ENCODE assay signal across 19 cellular contexts in the genomic region with DNA sequence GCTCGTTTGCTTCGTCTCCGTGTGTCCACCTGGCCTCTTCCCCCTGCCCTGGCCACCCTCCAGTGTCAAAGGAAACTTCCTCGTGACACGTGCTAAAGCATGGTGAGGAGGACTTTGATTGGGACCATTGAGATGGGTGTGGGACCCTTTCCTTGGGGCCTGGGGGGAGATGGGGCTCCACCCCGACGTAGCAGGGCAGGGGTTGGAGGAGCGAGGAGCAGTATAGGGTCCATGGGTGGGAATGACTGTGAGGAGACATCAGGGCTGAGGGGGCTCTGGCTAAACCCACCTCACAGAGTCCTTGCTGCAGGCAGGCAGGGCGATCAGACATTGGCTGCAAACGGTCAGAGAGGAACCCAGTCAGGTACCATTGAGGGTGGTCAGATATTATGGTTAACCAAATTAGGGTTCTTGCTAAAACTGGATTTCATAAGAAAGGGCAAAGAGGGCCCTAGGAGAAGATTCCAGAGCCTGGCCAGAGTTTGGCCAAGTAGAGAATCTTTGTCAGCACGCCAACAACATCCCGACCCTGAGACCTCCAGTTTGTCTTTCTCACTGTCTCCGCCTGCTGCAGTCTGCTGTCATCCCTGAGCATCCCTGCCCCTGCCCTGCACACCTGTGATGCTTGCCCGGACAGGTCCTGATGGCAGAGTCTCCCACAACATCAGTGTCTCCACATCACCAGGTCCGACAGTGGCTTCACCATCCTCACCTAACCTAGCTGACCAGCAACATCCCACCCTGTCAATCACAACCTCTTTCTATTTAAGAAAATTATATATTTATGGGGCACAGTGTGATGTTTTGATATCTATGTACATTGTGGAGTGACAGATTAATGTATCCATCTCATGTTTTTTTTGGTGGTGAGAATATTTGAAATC. TPM values are rescaled to one million over a fixed set of nuclear protein-coding genes. Genes with fewer than 3 reads are reported as not detected.
DNase-seq lines count a peak whose midpoint lies in the region; ATAC-seq and TF ChIP-seq lines count a peak whose summit lies in the region.
"Had no signal": no experiment of that assay in that cellular context is flagged by ENCODE, and none has a peak within 500 bp of the region (broad histone marks: within the 10 kb centered on the region; RNA-seq: fewer than 3 reads in every experiment).

No MANE protein-coding gene starts in this region.

- TF ChIP-seq POLR2A in body of pancreas (IDR thresholded peaks at IDR 0.05) = no peak
- TF ChIP-seq POLR2A in prostate gland (IDR thresholded peaks at IDR 0.05) = no peak

- peak overlapping the region; percentile 50 for H3K27ac Mint-ChIP-seq in activated naive CD4-positive, alpha-beta T cell treated with anti-CD3 and anti-CD28 coated beads for 36 hours
- H3K27ac Mint-ChIP-seq in activated naive CD4-positive, alpha-beta T cell treated with anti-CD3 and anti-CD28 coated beads, Interleukin-2, amount 10 ng/mL, durations not matched to agents 7 days and 5 days = no peak overlapping the region
- H3K27ac Mint-ChIP-seq: GM23338, HFFc6 had no signal

- H3K36me3 ChIP-seq in body of pancreas (replicated peaks in 1 of 2; ENCODE audit: insufficient read depth in 1 of 2, low read depth in 2 of 2) (peaks cover 0 to 16% of the 10 kb centered on the region in 2 donors), neuronal stem cell (replicated peaks in 1 of 2; ENCODE audit: control insufficient read depth in 2 of 2, insufficient read depth in 2 of 2, low read length in 2 of 2) (peaks cover 24 to 60% of the 10 kb centered on the region in 2 donors), prostate gland (peaks cover 12% of the 10 kb centered on the region in 2 donors)

- H4K8ac ChIP-seq in neuronal stem cell (ENCODE audit: low read depth, low read length) = no peak overlapping the region

- no peak overlapping the region for H3K27ac ChIP-seq in body of pancreas
- no peak overlapping the region for H3K27ac ChIP-seq in neuronal stem cell (replicated peaks; ENCODE audit: low read length)
- H3K27ac ChIP-seq in prostate gland = no peak overlapping the region
- H3K27ac ChIP-seq: BLaER1, PC-9 had no signal

- peaks cover 23% of the 10 kb centered on the region for H3K4me1 Mint-ChIP-seq in activated naive CD4-positive, alpha-beta T cell treated with anti-CD3 and anti-CD28 coated beads for 36 hours (ENCODE audit: low read depth)
- H3K4me1 Mint-ChIP-seq in activated naive CD4-positive, alpha-beta T cell treated with anti-CD3 and anti-CD28 coated beads, Interleukin-2, amount 10 ng/mL, durations not matched to agents 7 days and 5 days = peaks cover 29% of the 10 kb centered on the region

- H2BK120ac ChIP-seq in neuronal stem cell (ENCODE audit: low read depth, low read length) = no peak overlapping the region

- H3K27me3 Mint-ChIP-seq in activated naive CD4-positive, alpha-beta T cell treated with anti-CD3 and anti-CD28 coated beads for 36 hours (ENCODE audit: low read depth) = no peaks in the 10 kb centered on the region
- H3K27me3 Mint-ChIP-seq in activated naive CD4-positive, alpha-beta T cell treated with anti-CD3 and anti-CD28 coated beads, Interleukin-2, amount 10 ng/mL, durations not matched to agents 7 days and 5 days = no peaks in the 10 kb centered on the region
- H3K27me3 Mint-ChIP-seq: CD8-positive, alpha-beta memory T cell had no signal

- H4K91ac ChIP-seq in neuronal stem cell (ENCODE audit: low read depth, low read length, poor library complexity) = no peak overlapping the region

- H3K14ac ChIP-seq in neuronal stem cell (ENCODE audit: low read length) = no peak overlapping the region

- H3K36me3 Mint-ChIP-seq in activated naive CD4-positive, alpha-beta T cell treated with anti-CD3 and anti-CD28 coated beads for 36 hours (ENCODE audit: low read depth) = peaks cover 47% of the 10 kb centered on the region
- peaks cover 65% of the 10 kb centered on the region for H3K36me3 Mint-ChIP-seq in activated naive CD4-positive, alpha-beta T cell treated with anti-CD3 and anti-CD28 coated beads, Interleukin-2, amount 10 ng/mL, durations not matched to agents 7 days and 5 days

- intact Hi-C loops in activated naive CD4-positive, alpha-beta T cell treated with anti-CD3 and anti-CD28 coated beads for 36 hours (cut with micrococcal nuclease) = no loop called here
- intact Hi-C loops in body of pancreas (cut with DNase I) = no loop called here
- intact Hi-C loops in prostate gland (cut with DNase I) = no loop called here

- no peak overlapping the region for H2BK12ac ChIP-seq in neuronal stem cell (ENCODE audit: low read length)

- H3K18ac ChIP-seq in neuronal stem cell (ENCODE audit: low read length) = no peak overlapping the region

- CTCF ChIA-PET in activated naive CD4-positive, alpha-beta T cell treated with anti-CD3 and anti-CD28 coated beads for 36 hours (lab: Charles Lee) = no interaction called here
- CTCF ChIA-PET in activated naive CD4-positive, alpha-beta T cell treated with anti-CD3 and anti-CD28 coated beads, Interleukin-2, amount 10 ng/mL, durations not matched to agents 7 days and 5 days (lab: Charles Lee) = no interaction called here

- H3K4me2 ChIP-seq in neuronal stem cell (ENCODE audit: insufficient read depth, low read length, poor library complexity, severe bottlenecking) = no peak overlapping the region
- H3K4me2 ChIP-seq: BLaER1, GM23338, PC-9 had no signal

- H3K9me3 Mint-ChIP-seq in activated naive CD4-positive, alpha-beta T cell treated with anti-CD3 and anti-CD28 coated beads for 36 hours = no peaks in the 10 kb centered on the region
- H3K9me3 Mint-ChIP-seq in activated naive CD4-positive, alpha-beta T cell treated with anti-CD3 and anti-CD28 coated beads, Interleukin-2, amount 10 ng/mL, durations not matched to agents 7 days and 5 days = no peaks in the 10 kb centered on the region
- H3K9me3 Mint-ChIP-seq: CD8-positive, alpha-beta memory T cell; GM23338; HFFc6 had no signal

- peak; percentile 6 for ATAC-seq in body of pancreas
- ATAC-seq: GM23338 had no signal

- H2AK5ac ChIP-seq in neuronal stem cell (ENCODE audit: low read depth, low read length) = no peak overlapping the region

- H3K4me1 ChIP-seq in body of pancreas (peaks cover 7% of the 10 kb centered on the region), neuronal stem cell (ENCODE audit: control insufficient read depth in 2 of 2, insufficient read depth in 1 of 2, low read depth in 1 of 2, low read length in 2 of 2) (peaks cover 0 to 2% of the 10 kb centered on the region in 2 donors), prostate gland (replicated peaks) (peaks cover 4% of the 10 kb centered on the region)

- TF ChIP-seq CTCF in body of pancreas (IDR thresholded peaks at IDR 0.05) (no peak), prostate gland (IDR thresholded peaks at IDR 0.05) (no peak)

- WGBS in body of pancreas, 2 donors = 92 to 94% methylated on average over 13 to 15 of the region's 15 CpGs
- WGBS in neuronal stem cell (ENCODE audit: extremely low coverage in 2 of 2, insufficient read length in 2 of 2, insufficient replicate concordance in 1 of 2), 2 donors = no CpG with 5 or more reads among the region's 15 CpGs
- WGBS in prostate gland = 86% methylated on average over 15 of the region's 15 CpGs

- DNase-seq in activated naive CD4-positive, alpha-beta T cell treated with anti-CD3 and anti-CD28 coated beads for 36 hours = no peak
- DNase-seq in activated naive CD4-positive, alpha-beta T cell treated with anti-CD3 and anti-CD28 coated beads, Interleukin-2, amount 10 ng/mL, durations not matched to agents 7 days and 5 days = no peak
- DNase-seq in body of pancreas = no peak
- DNase-seq in neuronal stem cell (ENCODE audit: low spot score) = no peak
- DNase-seq in prostate gland (ENCODE audit: low spot score) = no peak
- no peak for DNase-seq in NCI-H748 (lab: John Stamatoyannopoulos, UW; ENCODE audit: unreplicated experiment)
- DNase-seq in SW480 (ENCODE audit: low spot score) = no peak
- DNase-seq: CD8-positive, alpha-beta memory T cell; DMS79; HFFc6; KG1; NCI-H1417 treated with DMSO at 0.1 percent for 48 hours; NCI-H1930; NCI-H2171 treated with DMSO at 0.1 percent for 48 hours; NCI-H82; PC-9 had no signal

- H3K27me3 ChIP-seq in body of pancreas (no peaks in the 10 kb centered on the region), neuronal stem cell (ENCODE audit: control insufficient read depth in 3 of 3, insufficient read depth in 3 of 3, low read depth in 1 of 3, low read length in 3 of 3) (no peaks in the 10 kb centered on the region), prostate gland (replicated peaks; ENCODE audit: insufficient read depth) (no peaks in the 10 kb centered on the region)
- H3K27me3 ChIP-seq: BLaER1 had no signal

- no peak overlapping the region for H2BK15ac ChIP-seq in neuronal stem cell (ENCODE audit: low read length)

- no peaks in the 10 kb centered on the region for H3K9me3 ChIP-seq in body of pancreas
- peaks cover 0 to 2% of the 10 kb centered on the region in 2 donors for H3K9me3 ChIP-seq in neuronal stem cell (replicated peaks in 1 of 2; ENCODE audit: control insufficient read depth in 2 of 2, insufficient read depth in 1 of 2, low read depth in 1 of 2, low read length in 2 of 2)
- no peaks in the 10 kb centered on the region for H3K9me3 ChIP-seq in prostate gland
- H3K9me3 ChIP-seq: BLaER1 had no signal

- H3K4me3 ChIP-seq in body of pancreas (no peak overlapping the region), neuronal stem cell (ENCODE audit: low read length in 2 of 2) (peak overlapping the region in 1 of 2 donors; percentile 39), prostate gland (no peak overlapping the region)
- H3K4me3 ChIP-seq: BLaER1, GM23338, PC-9 had no signal

- H3K9ac ChIP-seq in neuronal stem cell (ENCODE audit: low read depth, low read length, poor library complexity) = peak overlapping the region; percentile 33
- H3K9ac ChIP-seq: BLaER1 had no signal

- H3K4ac ChIP-seq in neuronal stem cell (ENCODE audit: low read length) = no peak overlapping the region

- H3K4me3 Mint-ChIP-seq in activated naive CD4-positive, alpha-beta T cell treated with anti-CD3 and anti-CD28 coated beads for 36 hours = no peak overlapping the region
- no peak overlapping the region for H3K4me3 Mint-ChIP-seq in activated naive CD4-positive, alpha-beta T cell treated with anti-CD3 and anti-CD28 coated beads, Interleukin-2, amount 10 ng/mL, durations not matched to agents 7 days and 5 days
- H3K4me3 Mint-ChIP-seq: GM23338, HFFc6 had no signal

- no peak overlapping the region for H2BK5ac ChIP-seq in neuronal stem cell (ENCODE audit: low read length)

- peak overlapping the region; percentile 46 for H3K23ac ChIP-seq in neuronal stem cell (ENCODE audit: low read depth, low read length, poor library complexity)

- peaks cover 2% of the 10 kb centered on the region for H3K79me1 ChIP-seq in neuronal stem cell (ENCODE audit: low read depth, low read length)

- H2AFZ ChIP-seq in neuronal stem cell (ENCODE audit: low read length) = no peak overlapping the region
- H2AFZ ChIP-seq: GM23338, PC-9 had no signal

RNA-seq across cellular contexts. Expression of a gene that starts 8.0 kb away (rescaled TPM):
- total RNA-seq in activated naive CD4-positive, alpha-beta T cell treated with anti-CD3 and anti-CD28 coated beads for 36 hours = 100 to 1,000 TPM; 112 to 116 TPM
- polyA plus RNA-seq in PFSK-1 (2012; ENCODE audit: insufficient read length, low read depth) = 327 TPM
- total RNA-seq in body of pancreas (10 to 100 TPM; 20.0 to 35.9 TPM), prostate gland (100 to 1,000 TPM in 1 of 2 donors, 10 to 100 TPM in 1; 83.7 to 130 TPM)
- 35.9 TPM for polyA plus RNA-seq in neuronal stem cell (2013, experiment 1 of 2)
- polyA plus RNA-seq in neuronal stem cell (2013, experiment 2 of 2) = 35.7 TPM
